Comparison of ENCODE assay signal across 10 cellular contexts in the genomic region with DNA sequence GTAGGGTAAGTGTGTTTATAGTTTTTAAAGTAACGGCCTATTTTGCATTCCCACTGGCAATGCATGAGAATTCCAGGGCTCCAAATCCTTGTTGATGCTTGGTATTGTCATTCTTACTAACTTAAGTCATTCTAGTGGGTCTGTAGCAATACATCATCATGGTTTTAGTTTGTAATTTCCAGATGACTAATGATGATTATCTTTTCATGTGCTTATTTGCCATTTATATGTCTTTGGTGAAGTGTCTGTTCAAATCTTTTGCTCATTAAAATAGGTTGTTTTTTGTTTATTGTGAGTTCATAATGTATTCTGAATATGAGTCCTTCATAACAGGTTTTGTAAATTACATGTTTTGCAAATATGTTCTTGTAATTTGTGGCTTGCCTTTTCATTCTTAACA. TPM values are rescaled to one million over a fixed set of nuclear protein-coding genes. Genes with fewer than 3 reads are reported as not detected.
DNase-seq lines count a peak whose midpoint lies in the region; ATAC-seq and TF ChIP-seq lines count a peak whose summit lies in the region.
"Had no signal": no experiment of that assay in that cellular context is flagged by ENCODE, and none has a peak within 500 bp of the region (broad histone marks: within the 10 kb centered on the region; RNA-seq: fewer than 3 reads in every experiment).

No MANE protein-coding gene starts in this region.

- H3K27ac ChIP-seq in RWPE1 = peak overlapping the region; percentile 66
- H3K27ac ChIP-seq in psoas muscle = peak overlapping the region; percentile 74
- no peak overlapping the region for H3K27ac ChIP-seq in SJCRH30
- H3K27ac ChIP-seq in Peyer's patch = peak overlapping the region in 1 of 4 donors; percentile 20

- peak; percentile 74 for DNase-seq in GM03348 (ENCODE audit: low spot score)
- peak; percentile 43 for DNase-seq in RWPE1 (ENCODE audit: low spot score)
- DNase-seq in fibroblast of gingiva (ENCODE audit: low read depth) = peak; percentile 77
- DNase-seq in psoas muscle = no peak
- no peak for DNase-seq in germinal center (ENCODE audit: low spot score)
- DNase-seq in SJCRH30 = no peak
- no peak for DNase-seq in Peyer's patch
- DNase-seq in NCI-H748 (lab: John Stamatoyannopoulos, UW; ENCODE audit: unreplicated experiment) = no peak
- DNase-seq: activated CD4-positive, alpha-beta T cell treated with anti-CD3 and anti-CD28 coated beads for 4 hours; amygdala had no signal

- no peak for TF ChIP-seq POLR2A in Peyer's patch (IDR thresholded peaks at IDR 0.05)

- no peaks in the 10 kb centered on the region for H3K27me3 ChIP-seq in psoas muscle (ENCODE audit: insufficient read depth in 3 of 3, low read length in 2 of 3)
- no peaks in the 10 kb centered on the region for H3K27me3 ChIP-seq in SJCRH30
- H3K27me3 ChIP-seq in Peyer's patch = no peaks in the 10 kb centered on the region

- WGBS in psoas muscle, 3 donors = 7 to 28% (median 18%) methylated on average over 1 of the region's 1 CpG

- peaks cover 97% of the 10 kb centered on the region for H3K4me1 ChIP-seq in psoas muscle
- H3K4me1 ChIP-seq in SJCRH30 = peaks cover 19% of the 10 kb centered on the region
- peaks cover 0 to 32% (median 4%) of the 10 kb centered on the region in 4 donors for H3K4me1 ChIP-seq in Peyer's patch

- no peak for ATAC-seq in psoas muscle

- H3K9me3 ChIP-seq in psoas muscle (no peaks in the 10 kb centered on the region), SJCRH30 (replicated peaks) (no peaks in the 10 kb centered on the region), Peyer's patch (no peaks in the 10 kb centered on the region)

- H3K4me3 ChIP-seq in psoas muscle (no peak overlapping the region), SJCRH30 (no peak overlapping the region), Peyer's patch (no peak overlapping the region)

- H3K36me3 ChIP-seq in psoas muscle (ENCODE audit: insufficient read depth in 1 of 2, low read depth in 1 of 2) (no peaks in the 10 kb centered on the region), SJCRH30 (no peaks in the 10 kb centered on the region), Peyer's patch (no peaks in the 10 kb centered on the region)

- CTCF ChIA-PET in RWPE1 (lab: Yijun Ruan, JAX) = interaction anchor here (0.6 kb wide), 1 partner anchor 602 kb away, joined by 3 read pairs; no protein-coding TSS in a partner anchor

- no peak for TF ChIP-seq CTCF in RWPE1 (conservative IDR thresholded peaks at IDR 0.05; ENCODE audit: low read depth)
- no peak for TF ChIP-seq CTCF in psoas muscle (IDR thresholded peaks at IDR 0.05)
- TF ChIP-seq CTCF in Peyer's patch (IDR thresholded peaks at IDR 0.05) = no peak

- intact Hi-C loops in psoas muscle (cut with DNase I) = no loop called here

- POLR2A ChIA-PET in RWPE1 (lab: Yijun Ruan, JAX; ENCODE audit: low non-redundant PET) = no interaction called here

RNA-seq across cellular contexts. Expression of a gene that starts 31.2 kb away (rescaled TPM):
- 10 to 100 TPM; 31.8 to 37.9 (median 33.8) TPM for total RNA-seq in psoas muscle
- 10 to 100 TPM in 2 of 3 donors, 1 to 10 TPM in 1; 7.8 to 21.3 (median 11.6) TPM for polyA plus RNA-seq in psoas muscle
- 16.3 and 19.5 TPM in 2 replicates for total RNA-seq in SJCRH30 (2014; rRNA removed; shearing (Covaris generic))
- 10 to 100 TPM; 49.4 to 97.8 (median 84.0) TPM for total RNA-seq in Peyer's patch

Comparison
In these comparisons a context has a peak if more than half of its experiments do, and no peak if none do; other contexts are left out.
1. DNase-seq: peak in GM03348 (single experiment), RWPE1 (single experiment) and fibroblast of gingiva (single experiment); none in psoas muscle (0 of 2), germinal center (single experiment), SJCRH30 (0 of 2), Peyer's patch (0 of 3) and NCI-H748 (single experiment).